In the genomic region with DNA sequence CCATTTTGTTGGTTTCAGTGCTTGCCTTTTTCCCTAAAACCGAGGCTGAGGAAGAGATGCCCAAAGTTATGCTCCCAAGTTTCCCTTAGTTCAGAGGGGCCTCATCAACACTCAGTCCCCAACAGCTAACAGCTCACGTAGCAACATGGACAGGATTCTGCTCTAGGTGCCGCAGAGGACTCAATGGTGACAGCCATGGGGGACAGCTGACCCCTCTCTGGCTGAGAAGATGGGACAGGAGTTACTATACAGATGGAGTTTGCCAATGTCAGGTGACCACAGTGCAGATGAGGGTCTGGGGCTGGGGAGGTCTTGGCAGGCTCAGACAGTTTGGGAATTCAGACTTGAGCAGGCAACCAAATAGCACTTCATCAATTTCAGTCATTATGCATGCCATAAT, we compare ENCODE assay signal across 15 cellular contexts.
DNase-seq lines count a peak whose midpoint lies in the region; ATAC-seq and TF ChIP-seq lines count a peak whose summit lies in the region.
"Had no signal": no experiment of that assay in that cellular context is flagged by ENCODE, and none has a peak within 500 bp of the region (broad histone marks: within the 10 kb centered on the region; RNA-seq: fewer than 3 reads in every experiment).

No MANE protein-coding gene starts in this region.

- peak; percentile 8 for DNase-seq in activated CD4-positive, alpha-beta memory T cell treated with anti-CD3 and anti-CD28 coated beads, Interleukin-2, amount 10 ng/mL, durations not matched to agents 7 days and 5 days
- no peak for DNase-seq in activated CD4-positive, alpha-beta memory T cell treated with anti-CD3 and anti-CD28 coated beads for 36 hours
- peak; percentile 22 for DNase-seq in activated CD8-positive, alpha-beta memory T cell treated with anti-CD3 and anti-CD28 coated beads, Interleukin-2, amount 50 U/mL, for 48 hours
- DNase-seq in left lobe of liver (ENCODE audit: low spot score) (peak; percentile 16), stomach (peak; percentile 10), DMS53 (lab: John Stamatoyannopoulos, UW) (no peak), KG1 (lab: John Stamatoyannopoulos, UW) (no peak)
- DNase-seq in activated naive CD4-positive, alpha-beta T cell treated with anti-CD3 and anti-CD28 coated beads for 36 hours: no peak
- DNase-seq: 8988T; ACHN; CD4-positive, CD25-positive, alpha-beta regulatory T cell; GM23248; H7 had no signal

- TF ChIP-seq CTCF in stomach (IDR thresholded peaks at IDR 0.05): no peak

- no peak for ATAC-seq in left lobe of liver

- no peaks in the 10 kb centered on the region for H3K4me1 ChIP-seq in stomach

- no peak overlapping the region for H3K4me3 Mint-ChIP-seq in activated CD4-positive, alpha-beta memory T cell treated with anti-CD3 and anti-CD28 coated beads, Interleukin-2, amount 10 ng/mL, durations not matched to agents 7 days and 5 days
- no peak overlapping the region for H3K4me3 Mint-ChIP-seq in activated CD4-positive, alpha-beta memory T cell treated with anti-CD3 and anti-CD28 coated beads for 36 hours
- H3K4me3 Mint-ChIP-seq in activated naive CD4-positive, alpha-beta T cell treated with anti-CD3 and anti-CD28 coated beads for 36 hours: no peak overlapping the region
- H3K4me3 Mint-ChIP-seq: CD4-positive, CD25-positive, alpha-beta regulatory T cell had no signal

- no peak for TF ChIP-seq POLR2A in stomach (IDR thresholded peaks at IDR 0.05)

- H3K36me3 ChIP-seq in stomach: no peaks in the 10 kb centered on the region
- H3K36me3 ChIP-seq: BLaER1 treated with 17β-estradiol and CSF1 and Interleukin-3, amounts not matched to agents 10 nM and 100 nM had no signal

- H3K4me3 ChIP-seq in stomach: no peak overlapping the region
- H3K4me3 ChIP-seq: BLaER1 treated with 17β-estradiol and CSF1 and Interleukin-3, amounts not matched to agents 10 nM and 100 nM; GM23248 had no signal

- H3K4me1 Mint-ChIP-seq in activated CD4-positive, alpha-beta memory T cell treated with anti-CD3 and anti-CD28 coated beads, Interleukin-2, amount 10 ng/mL, durations not matched to agents 7 days and 5 days: no peaks in the 10 kb centered on the region
- no peaks in the 10 kb centered on the region for H3K4me1 Mint-ChIP-seq in activated CD4-positive, alpha-beta memory T cell treated with anti-CD3 and anti-CD28 coated beads for 36 hours (ENCODE audit: low read depth)
- no peaks in the 10 kb centered on the region for H3K4me1 Mint-ChIP-seq in activated naive CD4-positive, alpha-beta T cell treated with anti-CD3 and anti-CD28 coated beads for 36 hours (ENCODE audit: low read depth)
- H3K4me1 Mint-ChIP-seq: CD4-positive, CD25-positive, alpha-beta regulatory T cell had no signal

- H3K9me3 ChIP-seq in stomach: no peaks in the 10 kb centered on the region

- no peak overlapping the region for H3K27ac ChIP-seq in stomach
- H3K27ac ChIP-seq: BLaER1 treated with 17β-estradiol and CSF1 and Interleukin-3, amounts not matched to agents 10 nM and 100 nM; GM23248; HL-60 had no signal

- no peak overlapping the region for H3K27ac Mint-ChIP-seq in activated CD4-positive, alpha-beta memory T cell treated with anti-CD3 and anti-CD28 coated beads, Interleukin-2, amount 10 ng/mL, durations not matched to agents 7 days and 5 days
- no peak overlapping the region for H3K27ac Mint-ChIP-seq in activated CD4-positive, alpha-beta memory T cell treated with anti-CD3 and anti-CD28 coated beads for 36 hours
- H3K27ac Mint-ChIP-seq in activated naive CD4-positive, alpha-beta T cell treated with anti-CD3 and anti-CD28 coated beads for 36 hours: no peak overlapping the region
- H3K27ac Mint-ChIP-seq: CD4-positive, CD25-positive, alpha-beta regulatory T cell had no signal

- CTCF ChIA-PET in activated CD4-positive, alpha-beta memory T cell treated with anti-CD3 and anti-CD28 coated beads, Interleukin-2, amount 10 ng/mL, durations not matched to agents 7 days and 5 days (lab: Charles Lee): no interaction called here
- CTCF ChIA-PET in activated CD4-positive, alpha-beta memory T cell treated with anti-CD3 and anti-CD28 coated beads for 36 hours (lab: Charles Lee): no interaction called here
- CTCF ChIA-PET in activated naive CD4-positive, alpha-beta T cell treated with anti-CD3 and anti-CD28 coated beads for 36 hours (lab: Charles Lee): no interaction called here

- H3K27me3 ChIP-seq in stomach: peaks cover 0 to 41% (median 0%) of the 10 kb centered on the region in 3 donors
- H3K27me3 ChIP-seq: BLaER1 treated with 17β-estradiol and CSF1 and Interleukin-3, amounts not matched to agents 10 nM and 100 nM had no signal

- no peaks in the 10 kb centered on the region for H3K9me3 Mint-ChIP-seq in activated CD4-positive, alpha-beta memory T cell treated with anti-CD3 and anti-CD28 coated beads, Interleukin-2, amount 10 ng/mL, durations not matched to agents 7 days and 5 days
- H3K9me3 Mint-ChIP-seq in activated CD4-positive, alpha-beta memory T cell treated with anti-CD3 and anti-CD28 coated beads for 36 hours: no peaks in the 10 kb centered on the region
- no peaks in the 10 kb centered on the region for H3K9me3 Mint-ChIP-seq in activated naive CD4-positive, alpha-beta T cell treated with anti-CD3 and anti-CD28 coated beads for 36 hours
- H3K9me3 Mint-ChIP-seq: CD4-positive, CD25-positive, alpha-beta regulatory T cell had no signal

- 74 to 86% (median 80%) methylated on average over 2 to 3 of the region's 3 CpGs for WGBS in stomach, 5 donors

- no peaks in the 10 kb centered on the region for H3K36me3 Mint-ChIP-seq in activated CD4-positive, alpha-beta memory T cell treated with anti-CD3 and anti-CD28 coated beads, Interleukin-2, amount 10 ng/mL, durations not matched to agents 7 days and 5 days (ENCODE audit: low read depth)
- H3K36me3 Mint-ChIP-seq in activated CD4-positive, alpha-beta memory T cell treated with anti-CD3 and anti-CD28 coated beads for 36 hours: no peaks in the 10 kb centered on the region
- H3K36me3 Mint-ChIP-seq in activated naive CD4-positive, alpha-beta T cell treated with anti-CD3 and anti-CD28 coated beads for 36 hours (ENCODE audit: low read depth): no peaks in the 10 kb centered on the region
- H3K36me3 Mint-ChIP-seq: CD4-positive, CD25-positive, alpha-beta regulatory T cell had no signal

- POLR2A ChIA-PET in activated CD4-positive, alpha-beta memory T cell treated with anti-CD3 and anti-CD28 coated beads, Interleukin-2, amount 10 ng/mL, durations not matched to agents 7 days and 5 days (lab: Charles Lee): no interaction called here
- POLR2A ChIA-PET in activated CD4-positive, alpha-beta memory T cell treated with anti-CD3 and anti-CD28 coated beads for 36 hours (lab: Charles Lee): no interaction called here

- TF ChIP-seq EP300 in stomach (IDR thresholded peaks at IDR 0.05): no peak

- peaks cover 12% of the 10 kb centered on the region for H3K27me3 Mint-ChIP-seq in activated CD4-positive, alpha-beta memory T cell treated with anti-CD3 and anti-CD28 coated beads, Interleukin-2, amount 10 ng/mL, durations not matched to agents 7 days and 5 days
- peaks cover 16% of the 10 kb centered on the region for H3K27me3 Mint-ChIP-seq in activated CD4-positive, alpha-beta memory T cell treated with anti-CD3 and anti-CD28 coated beads for 36 hours
- peaks cover 14% of the 10 kb centered on the region for H3K27me3 Mint-ChIP-seq in activated naive CD4-positive, alpha-beta T cell treated with anti-CD3 and anti-CD28 coated beads for 36 hours (ENCODE audit: low read depth)

- intact Hi-C loops in activated CD4-positive, alpha-beta memory T cell treated with anti-CD3 and anti-CD28 coated beads for 36 hours (cut with micrococcal nuclease): no loop called here
- intact Hi-C loops in stomach (cut with DNase I; ENCODE audit: low total_unique reads): no loop called here
- intact Hi-C loops in activated naive CD4-positive, alpha-beta T cell treated with anti-CD3 and anti-CD28 coated beads for 36 hours (cut with micrococcal nuclease): no loop called here

Comparison
In these comparisons a context has a peak if more than half of its experiments do, and no peak if none do; other contexts are left out.
1. DNase-seq: peak in activated CD4-positive, alpha-beta memory T cell treated with anti-CD3 and anti-CD28 coated beads, Interleukin-2, amount 10 ng/mL, durations not matched to agents 7 days and 5 days (single experiment), activated CD8-positive, alpha-beta memory T cell treated with anti-CD3 and anti-CD28 coated beads, Interleukin-2, amount 50 U/mL, for 48 hours (single experiment), left lobe of liver (single experiment) and stomach (single experiment); none in activated CD4-positive, alpha-beta memory T cell treated with anti-CD3 and anti-CD28 coated beads for 36 hours (single experiment), DMS53 (single experiment), activated naive CD4-positive, alpha-beta T cell treated with anti-CD3 and anti-CD28 coated beads for 36 hours (single experiment) and KG1 (single experiment).